Comparison of ENCODE assay signal across 8 cellular contexts in genomic region chr11:57792060-57792541, GRCh38. TPM values are rescaled to one million over a fixed set of nuclear protein-coding genes. Genes with fewer than 3 reads are reported as not detected.
DNase-seq lines count a peak whose midpoint lies in the region; ATAC-seq, FAIRE-seq and TF ChIP-seq lines count a peak whose summit lies in the region.

No MANE protein-coding gene starts in this region.

- in situ Hi-C loops in GM13976 (cut with MboI; ENCODE audit: low sequenced_read_pairs, unreplicated experiment): loop anchor here (10.0 kb wide), 1 partner anchor 47 kb away; the partner anchor contains the start of gene SELENOH

- peak overlapping the region; percentile 51 to 59 for H3K27ac ChIP-seq in right atrium auricular region

- peak; percentile 83 for ATAC-seq in HG02759 (IDR thresholded peaks at IDR 0.05; ENCODE audit: unreplicated experiment)

- peaks cover 52% of the 10 kb centered on the region for H3K36me3 ChIP-seq in right atrium auricular region

- peak; percentile 86 for DNase-seq in GM13976 (ENCODE audit: low spot score)
- peak; percentile 79 for DNase-seq in RCC 7860 (ENCODE audit: low spot score)
- peak; percentile 82 for DNase-seq in activated gamma-delta T cell treated with Interleukin-2 at 50 U/mL for 16 hours
- peak; percentile 77 for DNase-seq in right atrium auricular region (ENCODE audit: low spot score)
- DNase-seq in stimulated activated CD4-positive, alpha-beta T cell treated with anti-CD3 and anti-CD28 coated beads, Interleukin-2, amount 100 ng/mL, for 48 hours: peak; percentile 56 to 67
- DNase-seq in superior temporal gyrus (ENCODE audit: extremely low spot score): no peak
- DNase-seq in SW 1271 (lab: John Stamatoyannopoulos, UW): no peak

- H3K27me3 ChIP-seq in right atrium auricular region: no peaks in the 10 kb centered on the region

- H3K4me1 ChIP-seq in right atrium auricular region: peaks cover 0 to 71% of the 10 kb centered on the region in 2 donors

- no peak overlapping the region for H3K4me3 ChIP-seq in right atrium auricular region

- no peak for TF ChIP-seq CTCF in GM13976 (IDR thresholded peaks at IDR 0.05; ENCODE audit: borderline replicate concordance, control extremely low read depth, extremely low read depth, insufficient read depth, missing control alignments)
- TF ChIP-seq CTCF in right atrium auricular region (IDR thresholded peaks at IDR 0.05): no peak

- FAIRE-seq in RCC 7860 (lab: Jason Lieb, UNC): peak; percentile 84

- H3K9me3 ChIP-seq in right atrium auricular region: no peaks in the 10 kb centered on the region

RNA-seq across cellular contexts. Expression of gene CTNND1, which starts 30.5 kb away (rescaled TPM):
- 10 to 100 TPM; 58.2 to 63.2 TPM for total RNA-seq in right atrium auricular region

RNA-seq across cellular contexts. Expression of gene BTBD18, which starts 40.5 kb away (rescaled TPM):
- not detected for total RNA-seq in right atrium auricular region

RNA-seq across cellular contexts. Expression of gene SELENOH, which starts 50.8 kb away (rescaled TPM):
- total RNA-seq in right atrium auricular region: 100 to 1,000 TPM; 147 to 159 TPM

Comparison
In these comparisons a context has a peak if more than half of its experiments do, and no peak if none do; other contexts are left out.
1. DNase-seq: peak in GM13976 (single experiment), RCC 7860 (single experiment), activated gamma-delta T cell treated with Interleukin-2 at 50 U/mL for 16 hours (single experiment), right atrium auricular region (single experiment) and stimulated activated CD4-positive, alpha-beta T cell treated with anti-CD3 and anti-CD28 coated beads, Interleukin-2, amount 100 ng/mL, for 48 hours (2 of 2); none in superior temporal gyrus (single experiment) and SW 1271 (0 of 2).